Comparison of ENCODE assay signal across 1 cellular context in the genomic region with DNA sequence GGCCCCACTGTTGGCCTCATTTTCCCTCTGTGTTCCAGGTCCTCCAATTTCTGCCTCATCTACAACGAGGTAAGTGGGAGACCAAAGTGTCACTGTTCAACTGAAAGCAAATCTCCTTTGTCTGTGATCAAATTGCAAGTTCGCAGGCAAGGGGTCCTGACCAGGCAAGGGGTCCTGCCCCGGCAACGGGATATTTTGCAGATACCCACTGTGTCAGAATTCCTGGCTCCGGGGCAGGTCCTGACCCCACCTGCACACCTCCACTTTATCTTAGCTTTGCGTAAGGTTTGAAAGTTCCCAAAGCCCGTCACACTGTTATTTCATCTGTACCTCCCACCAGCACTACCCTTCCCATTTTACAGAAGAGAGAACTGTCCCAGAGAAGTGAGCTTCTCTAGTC.
TF ChIP-seq lines count a peak whose summit lies in the region.

No MANE protein-coding gene starts in this region.

TF ChIP-seq in IMR-90, 13 proteins besides CTCF, POLR2A, EP300 and RAD21 (continued from another document):
- TF ChIP-seq MXI1 (IDR thresholded peaks at IDR 0.05; ENCODE audit: borderline replicate concordance, low read depth, low read length) (no peak), NFE2L2 (IDR thresholded peaks at IDR 0.05; ENCODE audit: low read depth, low read length) (no peak), MAZ (IDR thresholded peaks at IDR 0.05; ENCODE audit: borderline replicate concordance, low read depth, low read length) (no peak)
